ENCODE assay signal across 7 cellular contexts in genomic region chr9:67720491-67720890, GRCh38.
DNase-seq lines count a peak whose midpoint lies in the region; ATAC-seq, FAIRE-seq and TF ChIP-seq lines count a peak whose summit lies in the region.
"Not testable (repeated sequence)": the region's sequence is repeated elsewhere in the genome, so short reads cannot be mapped to it uniquely, and the experiment has no call there.

No MANE protein-coding gene starts in this region.

- H3K4me3 ChIP-seq in pancreas, result not testable (repeated sequence)

- H3K9me3 ChIP-seq in pancreas, result not testable (repeated sequence)

- FAIRE-seq in pancreas (lab: Jason Lieb, UNC), result not testable (repeated sequence)

- WGBS in pancreas, 2 donors, result 84 to 86% methylated on average over 10 to 15 of the region's 16 CpGs

- not testable (repeated sequence) for H3K4me1 Mint-ChIP-seq in activated CD4-positive, alpha-beta T cell treated with anti-CD3 and anti-CD28 coated beads, Interleukin-2, amount 10 ng/mL, durations not matched to agents 24 days and 14 days; activated T-helper 2 cell treated with anti-CD3 and anti-CD28 coated beads, Interferon-gamma antibody, Interleukin-2, Interleukin-4, amounts not matched to agents 10 μg/mL and 5 μg/mL and 100 μg/mL, durations not matched to agents 14 hours and 24 hours and 36 hours (ENCODE audit: low read depth)

- not testable (repeated sequence) for ATAC-seq in left ventricle myocardium superior, pancreas

- not testable (repeated sequence) for TF ChIP-seq CTCF in pancreas (IDR thresholded peaks at IDR 0.05)

- H3K36me3 Mint-ChIP-seq in activated CD4-positive, alpha-beta T cell treated with anti-CD3 and anti-CD28 coated beads, Interleukin-2, amount 10 ng/mL, durations not matched to agents 24 days and 14 days (ENCODE audit: low read depth); activated T-helper 2 cell treated with anti-CD3 and anti-CD28 coated beads, Interferon-gamma antibody, Interleukin-2, Interleukin-4, amounts not matched to agents 10 μg/mL and 5 μg/mL and 100 μg/mL, durations not matched to agents 14 hours and 24 hours and 36 hours (ENCODE audit: low read depth): not testable (repeated sequence)

- peak; percentile 48 for DNase-seq in activated CD4-positive, alpha-beta T cell treated with anti-CD3 and anti-CD28 coated beads, Interleukin-2, amount 10 ng/mL, durations not matched to agents 24 days and 14 days
- DNase-seq in activated T-helper 2 cell treated with anti-CD3 and anti-CD28 coated beads, Interferon-gamma antibody, Interleukin-2, Interleukin-4, amounts not matched to agents 10 μg/mL and 5 μg/mL and 100 μg/mL, durations not matched to agents 14 hours and 24 hours and 36 hours (ENCODE audit: low spot score), result peak; percentile 3
- DNase-seq in ecto neural progenitor cell (ENCODE audit: low spot score) (peak; percentile 2), left ventricle myocardium superior (peak; percentile 15), medulla oblongata (ENCODE audit: extremely low spot score) (peak; percentile 0), pancreas (peak in 5 of 6 donors; percentile 6 to 43 (median 14)), superior temporal gyrus (ENCODE audit: extremely low spot score) (peak; percentile 0)

- H3K36me3 ChIP-seq in pancreas, result not testable (repeated sequence)

- H3K27ac ChIP-seq in pancreas, result not testable (repeated sequence)

- H3K27me3 Mint-ChIP-seq in activated CD4-positive, alpha-beta T cell treated with anti-CD3 and anti-CD28 coated beads, Interleukin-2, amount 10 ng/mL, durations not matched to agents 24 days and 14 days; activated T-helper 2 cell treated with anti-CD3 and anti-CD28 coated beads, Interferon-gamma antibody, Interleukin-2, Interleukin-4, amounts not matched to agents 10 μg/mL and 5 μg/mL and 100 μg/mL, durations not matched to agents 14 hours and 24 hours and 36 hours (ENCODE audit: low read depth): not testable (repeated sequence)

- not testable (repeated sequence) for H3K9me3 Mint-ChIP-seq in activated CD4-positive, alpha-beta T cell treated with anti-CD3 and anti-CD28 coated beads, Interleukin-2, amount 10 ng/mL, durations not matched to agents 24 days and 14 days; activated T-helper 2 cell treated with anti-CD3 and anti-CD28 coated beads, Interferon-gamma antibody, Interleukin-2, Interleukin-4, amounts not matched to agents 10 μg/mL and 5 μg/mL and 100 μg/mL, durations not matched to agents 14 hours and 24 hours and 36 hours

- not testable (repeated sequence) for H3K4me1 ChIP-seq in pancreas

- not testable (repeated sequence) for H3K27ac Mint-ChIP-seq in activated CD4-positive, alpha-beta T cell treated with anti-CD3 and anti-CD28 coated beads, Interleukin-2, amount 10 ng/mL, durations not matched to agents 24 days and 14 days; activated T-helper 2 cell treated with anti-CD3 and anti-CD28 coated beads, Interferon-gamma antibody, Interleukin-2, Interleukin-4, amounts not matched to agents 10 μg/mL and 5 μg/mL and 100 μg/mL, durations not matched to agents 14 hours and 24 hours and 36 hours

- H3K27me3 ChIP-seq in pancreas, result not testable (repeated sequence)

- intact Hi-C loops in activated CD4-positive, alpha-beta T cell treated with anti-CD3 and anti-CD28 coated beads, Interleukin-2, amount 10 ng/mL, durations not matched to agents 24 days and 14 days (cut with micrococcal nuclease); activated T-helper 2 cell treated with anti-CD3 and anti-CD28 coated beads, Interferon-gamma antibody, Interleukin-2, Interleukin-4, amounts not matched to agents 10 μg/mL and 5 μg/mL and 100 μg/mL, durations not matched to agents 14 hours and 24 hours and 36 hours (cut with micrococcal nuclease); left ventricle myocardium superior (cut with micrococcal nuclease); pancreas (cut with DNase I): not testable (repeated sequence)

- H3K4me3 Mint-ChIP-seq in activated CD4-positive, alpha-beta T cell treated with anti-CD3 and anti-CD28 coated beads, Interleukin-2, amount 10 ng/mL, durations not matched to agents 24 days and 14 days; activated T-helper 2 cell treated with anti-CD3 and anti-CD28 coated beads, Interferon-gamma antibody, Interleukin-2, Interleukin-4, amounts not matched to agents 10 μg/mL and 5 μg/mL and 100 μg/mL, durations not matched to agents 14 hours and 24 hours and 36 hours (ENCODE audit: low read depth): not testable (repeated sequence)
